Comparison of ENCODE assay signal across 8 cellular contexts in genomic region chr19:36488118-36488815, GRCh38. TPM values are rescaled to one million over a fixed set of nuclear protein-coding genes. Genes with fewer than 3 reads are reported as not detected.
DNase-seq lines count a peak whose midpoint lies in the region; ATAC-seq and TF ChIP-seq lines count a peak whose summit lies in the region.

No MANE protein-coding gene starts in this region.

- peak overlapping the region; percentile 96 to 99 for H3K27ac Mint-ChIP-seq in natural killer cell treated with Interleukin-12 subunit alpha and Interleukin-12 subunit beta and Interleukin-15 and Interleukin-18, amount 100 ng/mL, for 72 hours

- H3K27ac ChIP-seq in KOPT-K1 (ENCODE audit: low read depth, low read length, poor library complexity, severe bottlenecking) = peak overlapping the region; percentile 85
- H3K27ac ChIP-seq in coronary artery = peak overlapping the region; percentile 90 to 96

- no peaks in the 10 kb centered on the region for H3K4me1 ChIP-seq in BE2C

- H3K4me3 ChIP-seq in BE2C (ENCODE audit: low read depth, low read length) (peak overlapping the region; percentile 90), coronary artery (peak overlapping the region; percentile 94)

- H3K36me3 Mint-ChIP-seq in natural killer cell treated with Interleukin-12 subunit alpha and Interleukin-12 subunit beta and Interleukin-15 and Interleukin-18, amount 100 ng/mL, for 72 hours = peaks cover 17% of the 10 kb centered on the region

- no peak for ATAC-seq in natural killer cell treated with Interleukin-12 subunit alpha and Interleukin-12 subunit beta and Interleukin-15 and Interleukin-18, amount 100 ng/mL, for 72 hours
- ATAC-seq in GM21723 (IDR thresholded peaks at IDR 0.05; ENCODE audit: unreplicated experiment) = no peak
- ATAC-seq in GM18907 (IDR thresholded peaks at IDR 0.05; ENCODE audit: unreplicated experiment) = no peak
- ATAC-seq in GM18498 (IDR thresholded peaks at IDR 0.05; ENCODE audit: unreplicated experiment) = no peak

- H3K4me3 Mint-ChIP-seq in natural killer cell treated with Interleukin-12 subunit alpha and Interleukin-12 subunit beta and Interleukin-15 and Interleukin-18, amount 100 ng/mL, for 72 hours = peak overlapping the region; percentile 100

- H3K9me3 ChIP-seq in BE2C (no peaks in the 10 kb centered on the region), KOPT-K1 (ENCODE audit: insufficient read depth, low read length, poor library complexity, severe bottlenecking) (peaks cover 26% of the 10 kb centered on the region)

- peaks cover 6% of the 10 kb centered on the region for H3K9me3 Mint-ChIP-seq in natural killer cell treated with Interleukin-12 subunit alpha and Interleukin-12 subunit beta and Interleukin-15 and Interleukin-18, amount 100 ng/mL, for 72 hours

- DNase-seq in BE2C (no peak), coronary artery (ENCODE audit: low spot score) (no peak), glomerular visceral epithelial cell (ENCODE audit: extremely low spot score) (no peak)
- DNase-seq in natural killer cell treated with Interleukin-12 subunit alpha and Interleukin-12 subunit beta and Interleukin-15 and Interleukin-18, amount 100 ng/mL, for 72 hours (ENCODE audit: low spot score) = no peak

- TF ChIP-seq CTCF in BE2C (IDR thresholded peaks at IDR 0.05; ENCODE audit: low read depth, low read length) (no peak), coronary artery (IDR thresholded peaks at IDR 0.05) (no peak)

- no peaks in the 10 kb centered on the region for H3K27me3 ChIP-seq in BE2C

- H3K36me3 ChIP-seq in BE2C (no peaks in the 10 kb centered on the region; the same call in 1 of the 2 replicates), KOPT-K1 (ENCODE audit: insufficient read depth, low read length) (peaks cover 11% of the 10 kb centered on the region)

- H3K4me1 Mint-ChIP-seq in natural killer cell treated with Interleukin-12 subunit alpha and Interleukin-12 subunit beta and Interleukin-15 and Interleukin-18, amount 100 ng/mL, for 72 hours (ENCODE audit: low read depth in 2 of 2) = peaks cover 25 to 30% of the 10 kb centered on the region in 2 donors

- no peaks in the 10 kb centered on the region for H3K27me3 Mint-ChIP-seq in natural killer cell treated with Interleukin-12 subunit alpha and Interleukin-12 subunit beta and Interleukin-15 and Interleukin-18, amount 100 ng/mL, for 72 hours

RNA-seq across cellular contexts. Expression of gene ZNF566, which starts 1.1 kb away (rescaled TPM):
- polyA plus RNA-seq in BE2C (2012; ENCODE audit: insufficient read depth, insufficient read length, low read depth) = 7.1 TPM
- 1 to 10 TPM; 7.3 to 8.3 TPM for total RNA-seq in natural killer cell treated with Interleukin-12 subunit alpha and Interleukin-12 subunit beta and Interleukin-15 and Interleukin-18, amount 100 ng/mL, for 72 hours

RNA-seq across cellular contexts. Expression of gene ZNF260, which starts 39.8 kb away (rescaled TPM):
- polyA plus RNA-seq in BE2C (2012; ENCODE audit: insufficient read depth, insufficient read length, low read depth) = 7.2 TPM
- total RNA-seq in natural killer cell treated with Interleukin-12 subunit alpha and Interleukin-12 subunit beta and Interleukin-15 and Interleukin-18, amount 100 ng/mL, for 72 hours = 1 to 10 TPM; 6.0 to 7.1 TPM
